ENCODE assay signal across 7 cellular contexts in genomic region chr11:721913-722811, GRCh38. TPM values are rescaled to one million over a fixed set of nuclear protein-coding genes. Genes with fewer than 3 reads are reported as not detected.
DNase-seq lines count a peak whose midpoint lies in the region; ATAC-seq and TF ChIP-seq lines count a peak whose summit lies in the region.

No MANE protein-coding gene starts in this region.

- no peaks in the 10 kb centered on the region for H3K9me3 Mint-ChIP-seq in osteocyte (ENCODE audit: unreplicated experiment)

- no peaks in the 10 kb centered on the region for H3K36me3 ChIP-seq in neutrophil

- peaks cover 38 to 49% of the 10 kb centered on the region in 2 experiments for H3K4me1 ChIP-seq in neutrophil (ENCODE audit: control insufficient read depth in 1 of 2, insufficient read depth in 1 of 2, low read depth in 1 of 2, low read length in 1 of 2)

- no peak for ATAC-seq in GM19467 (IDR thresholded peaks at IDR 0.05; ENCODE audit: unreplicated experiment)
- ATAC-seq in HG02610 (IDR thresholded peaks at IDR 0.05; ENCODE audit: unreplicated experiment) = no peak

- no peak overlapping the region for H3K4me3 ChIP-seq in GM12865 (ENCODE audit: low read depth, low read length)
- H3K4me3 ChIP-seq in neutrophil (ENCODE audit: low read depth in 1 of 2, low read length in 1 of 2) = peak overlapping the region; percentile 49 to 55

- H3K27ac ChIP-seq in neutrophil = peak overlapping the region; percentile 48

- peaks cover 27% of the 10 kb centered on the region for H3K4me1 Mint-ChIP-seq in osteocyte (ENCODE audit: unreplicated experiment)

- no peak overlapping the region for H3K4me3 Mint-ChIP-seq in osteocyte (ENCODE audit: unreplicated experiment)

- DNase-seq in GM12865 (ENCODE audit: low read depth) (peak; percentile 65), NCI-H146 treated with DMSO at 0.1 percent for 48 hours (lab: John Stamatoyannopoulos, UW; ENCODE audit: unreplicated experiment) (peak; percentile 68), activated T-cell treated with anti-CD3 and anti-CD28 coated beads for 1 hour (ENCODE audit: low read depth) (peak; percentile 51), osteocyte (ENCODE audit: extremely low spot score, unreplicated experiment) (no peak)

- H3K27ac Mint-ChIP-seq in osteocyte (ENCODE audit: unreplicated experiment) = no peak overlapping the region

- no peaks in the 10 kb centered on the region for H3K36me3 Mint-ChIP-seq in osteocyte (ENCODE audit: unreplicated experiment)

- no peaks in the 10 kb centered on the region for H3K27me3 Mint-ChIP-seq in osteocyte (ENCODE audit: unreplicated experiment)

- H3K27me3 ChIP-seq in neutrophil = peaks cover 85% of the 10 kb centered on the region

- TF ChIP-seq CTCF in GM12865 (IDR thresholded peaks at IDR 0.05; ENCODE audit: insufficient read depth, low read depth, low read length, missing control alignments) = no peak
- no peak for TF ChIP-seq CTCF in neutrophil (IDR thresholded peaks at IDR 0.05)
- TF ChIP-seq CTCF in osteocyte (IDR thresholded peaks at IDR 0.05) = no peak

- H3K9me3 ChIP-seq in neutrophil = no peaks in the 10 kb centered on the region

RNA-seq across cellular contexts. Expression of gene EPS8L2, which starts 16.1 kb away (rescaled TPM):
- total RNA-seq in osteocyte = 32.4 and 39.3 TPM in 2 replicates

RNA-seq across cellular contexts. Expression of gene TALDO1, which starts 25.1 kb away (rescaled TPM):
- total RNA-seq in osteocyte = 156 and 171 TPM in 2 replicates

RNA-seq across cellular contexts. Expression of gene TMEM80, which starts 26.5 kb away (rescaled TPM):
- total RNA-seq in osteocyte = 43.9 and 45.2 TPM in 2 replicates

RNA-seq across cellular contexts. Expression of gene DEAF1, which starts 27.1 kb away (rescaled TPM):
- 113 and 121 TPM in 2 replicates for total RNA-seq in osteocyte

RNA-seq across cellular contexts. Expression of gene GATD1, which starts 55.1 kb away (rescaled TPM):
- total RNA-seq in osteocyte = 79.1 and 84.4 TPM in 2 replicates
